Comparison of ENCODE assay signal across 14 cellular contexts in genomic region chr6:75492769-75493168, GRCh38. TPM values are rescaled to one million over a fixed set of nuclear protein-coding genes. Genes with fewer than 3 reads are reported as not detected.
A peak's percentile ranks its signal among the peaks of the same experiment; 100 is the strongest.
DNase-seq lines count a peak whose midpoint lies in the region; ATAC-seq and TF ChIP-seq lines count a peak whose summit lies in the region.
"Had no signal": no experiment of that assay in that cellular context is flagged by ENCODE, and none has a peak within 500 bp of the region (broad histone marks: within the 10 kb centered on the region; RNA-seq: fewer than 3 reads in every experiment).

No MANE protein-coding gene starts in this region.

- intact Hi-C loops in posterior cingulate gyrus (cut with DNase I) = no loop called here

- peak overlapping the region; percentile 68 for H3K4me2 ChIP-seq in hepatocyte

- no peak for TF ChIP-seq EP300 in tibial nerve (IDR thresholded peaks at IDR 0.05)

- H4K20me1 ChIP-seq in hepatocyte (ENCODE audit: insufficient read depth, poor library complexity, severe bottlenecking) = no peaks in the 10 kb centered on the region

- H3K27me3 ChIP-seq in hepatocyte (no peaks in the 10 kb centered on the region), tibial nerve (no peaks in the 10 kb centered on the region)

- H3K79me2 ChIP-seq in hepatocyte = peaks cover 2% of the 10 kb centered on the region

- peak; percentile 20 for ATAC-seq in GM18909 (IDR thresholded peaks at IDR 0.05; ENCODE audit: poor library complexity, unreplicated experiment)
- ATAC-seq in HG03432 (IDR thresholded peaks at IDR 0.05; ENCODE audit: unreplicated experiment) = peak; percentile 30

- 68% methylated on average over 3 of the region's 3 CpGs for WGBS in hepatocyte (ENCODE audit: low lambda C conversion rate, missing lambda C conversion rate)
- WGBS in tibial nerve, 2 donors = 51 to 57% methylated on average over 3 of the region's 3 CpGs

- H3K36me3 ChIP-seq in hepatocyte (replicated peaks; ENCODE audit: insufficient read depth, low read depth) (no peaks in the 10 kb centered on the region), tibial nerve (no peaks in the 10 kb centered on the region)
- H3K36me3 ChIP-seq: neutrophil had no signal

- no peak for TF ChIP-seq POLR2A in tibial nerve (IDR thresholded peaks at IDR 0.05)

- no peaks in the 10 kb centered on the region for H3K9me2 ChIP-seq in hepatocyte (replicated peaks; ENCODE audit: insufficient read depth)

- peaks cover under 1% of the 10 kb centered on the region for H3K4me1 ChIP-seq in hepatocyte (ENCODE audit: insufficient read depth)
- peaks cover 0 to 36% (median 2%) of the 10 kb centered on the region in 4 donors for H3K4me1 ChIP-seq in tibial nerve

- TF ChIP-seq CTCF in hepatocyte (IDR thresholded peaks at IDR 0.05; ENCODE audit: poor library complexity) (no peak), tibial nerve (IDR thresholded peaks at IDR 0.05) (no peak)

- DNase-seq in hepatocyte (ENCODE audit: low spot score) = no peak
- no peak for DNase-seq in tibial nerve (ENCODE audit: low spot score in 2 of 2)
- no peak for DNase-seq in kidney tubule cell (ENCODE audit: low spot score)
- DNase-seq in NCI-H2081 (lab: John Stamatoyannopoulos, UW) = no peak
- no peak for DNase-seq in posterior cingulate gyrus
- no peak for DNase-seq in stimulated activated CD4-positive, alpha-beta T cell treated with anti-CD3 and anti-CD28 coated beads, Interleukin-15, amount 100 ng/mL, for 24 hours
- DNase-seq: activated T-cell treated with anti-CD3 and anti-CD28 coated beads for 4 hours; CD4-positive, alpha-beta memory T cell; stimulated activated CD4-positive, alpha-beta T cell treated with anti-CD3 and anti-CD28 coated beads, Interleukin-4, amount 100 ng/mL, for 24 hours had no signal

- peak overlapping the region; percentile 9 for H3K4me3 ChIP-seq in hepatocyte
- peak overlapping the region in 3 of 4 donors; percentile 3 to 35 (median 26) for H3K4me3 ChIP-seq in tibial nerve

- H3K27ac ChIP-seq in hepatocyte = peak overlapping the region; percentile 74
- H3K27ac ChIP-seq in tibial nerve = peak overlapping the region in 2 of 4 donors; percentile 72 to 73
- H3K27ac ChIP-seq: epithelial cell of prostate, neutrophil had no signal

- H3K9me3 ChIP-seq in hepatocyte (ENCODE audit: low read depth) = no peaks in the 10 kb centered on the region
- no peaks in the 10 kb centered on the region for H3K9me3 ChIP-seq in tibial nerve
- H3K9me3 ChIP-seq: neutrophil had no signal

- H2AFZ ChIP-seq in hepatocyte = no peak overlapping the region

RNA-seq across cellular contexts. Expression of gene FILIP1, which starts 0.8 kb away (rescaled TPM):
- total RNA-seq in hepatocyte (6.0 and 7.3 TPM in 2 replicates), tibial nerve (10 to 100 TPM in 3 of 4 donors, 1 to 10 TPM in 1; 6.0 to 16.3 (median 13.3) TPM)
- 4.1 and 5.7 TPM in 2 replicates for polyA plus RNA-seq in hepatocyte
- total RNA-seq: CD4-positive, alpha-beta memory T cell; NCI-H460 had no signal
- polyA plus RNA-seq: CD4-positive, alpha-beta memory T cell had no signal
